In genomic region chr6:106213660-106214276, GRCh38 we compare ENCODE assay signal across 1 cellular context.
TF ChIP-seq lines count a peak whose summit lies in the region.

No MANE protein-coding gene starts in this region.

TF ChIP-seq in SK-N-SH treated with all-trans-retinoic acid at 6 μM for 48 hours, 23 proteins besides CTCF, POLR2A, EP300 and RAD21 (continued from another document):
- no peak for TF ChIP-seq PATZ1 (CRISPR knock-in tag; IDR thresholded peaks at IDR 0.05; ENCODE audit: borderline replicate concordance)
- no peak for TF ChIP-seq ZNF565 (CRISPR knock-in tag; conservative IDR thresholded peaks at IDR 0.05; ENCODE audit: low read depth)
- TF ChIP-seq ISL1 (CRISPR knock-in tag; IDR thresholded peaks at IDR 0.05): no peak
- no peak for TF ChIP-seq TCF4 (CRISPR knock-in tag; IDR thresholded peaks at IDR 0.05; ENCODE audit: borderline replicate concordance)
- no peak for TF ChIP-seq CSDC2 (CRISPR knock-in tag; IDR thresholded peaks at IDR 0.05)
